20 cellular contexts compared by ENCODE assay signal in the genomic region with DNA sequence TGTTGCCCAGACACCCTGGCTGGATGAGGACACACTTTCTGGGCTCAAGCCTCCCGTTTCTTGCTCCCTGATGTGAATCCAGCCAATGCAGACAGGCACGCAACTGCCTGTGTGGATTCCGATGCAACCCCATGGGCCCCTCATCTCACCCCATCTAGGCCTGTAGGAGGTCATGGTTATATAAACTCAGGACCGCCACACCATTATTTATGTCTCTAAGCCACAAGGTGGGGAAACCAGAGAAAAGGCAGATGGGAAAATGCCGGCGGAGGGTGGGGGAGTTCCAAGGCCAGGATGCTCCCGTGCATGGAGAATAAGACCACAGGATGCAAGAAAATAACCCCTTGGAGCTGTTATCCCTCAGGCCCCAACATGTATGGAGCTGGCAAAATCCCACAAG. TPM values are rescaled to one million over a fixed set of nuclear protein-coding genes. Genes with fewer than 3 reads are reported as not detected.
DNase-seq lines count a peak whose midpoint lies in the region; ATAC-seq and TF ChIP-seq lines count a peak whose summit lies in the region.
"Had no signal": no experiment of that assay in that cellular context is flagged by ENCODE, and none has a peak within 500 bp of the region (broad histone marks: within the 10 kb centered on the region; RNA-seq: fewer than 3 reads in every experiment).

No MANE protein-coding gene starts in this region.

- no peak for DNase-seq in CD4-positive, alpha-beta memory T cell
- peak; percentile 35 for DNase-seq in H7
- no peak for DNase-seq in neural crest cell (ENCODE audit: low read depth, low spot score)
- no peak for DNase-seq in NOMO-1 (lab: John Stamatoyannopoulos, UW; ENCODE audit: unreplicated experiment in 2 of 2)
- no peak for DNase-seq in RPMI8226
- DNase-seq: activated effector memory CD4-positive, alpha-beta T cell treated with Interleukin-2 at 50 U/mL for 16 hours; AML-193; effector CD4-positive, alpha-beta T cell; left colon; midbrain; NCI-H1436 treated with DMSO at 0.1 percent for 48 hours; NCI-H2171; NCI-H526; retina had no signal

- intact Hi-C loops in CD4-positive, alpha-beta memory T cell (cut with micrococcal nuclease), result no loop called here

- H3K36me3 Mint-ChIP-seq in CD4-positive, alpha-beta memory T cell, result no peaks in the 10 kb centered on the region
- H3K36me3 Mint-ChIP-seq in brain (no peaks in the 10 kb centered on the region), neural crest cell (ENCODE audit: low read depth) (no peaks in the 10 kb centered on the region)

- no peaks in the 10 kb centered on the region for H3K36me3 ChIP-seq in CD4-positive, alpha-beta memory T cell (ENCODE audit: insufficient read depth, low read length)
- H3K36me3 ChIP-seq in H7 (replicated peaks; ENCODE audit: control insufficient read depth, insufficient read depth, low read length), result no peaks in the 10 kb centered on the region
- H3K36me3 ChIP-seq: esophagus muscularis mucosa had no signal

- no peak overlapping the region for H3K4me3 ChIP-seq in CD4-positive, alpha-beta memory T cell (ENCODE audit: low read length in 2 of 2)
- no peak overlapping the region for H3K4me3 ChIP-seq in H7 (ENCODE audit: insufficient read depth, low read depth, low read length)

- H3K4me3 Mint-ChIP-seq in CD4-positive, alpha-beta memory T cell, result peak overlapping the region in 6 of 8 donors; percentile 48 to 81 (median 68)
- H3K4me3 Mint-ChIP-seq in brain, result peak overlapping the region in 4 of 5 experiments; percentile 74 to 84 (median 80)
- peak overlapping the region; percentile 24 for H3K4me3 Mint-ChIP-seq in neural crest cell

- peaks cover 0 to 6% (median 0%) of the 10 kb centered on the region in 4 donors for H3K4me1 Mint-ChIP-seq in CD4-positive, alpha-beta memory T cell
- H3K4me1 Mint-ChIP-seq in brain (peaks cover 19% of the 10 kb centered on the region), neural crest cell (no peaks in the 10 kb centered on the region)

- no peaks in the 10 kb centered on the region for H3K9me3 Mint-ChIP-seq in CD4-positive, alpha-beta memory T cell
- no peaks in the 10 kb centered on the region for H3K9me3 Mint-ChIP-seq in brain
- no peaks in the 10 kb centered on the region for H3K9me3 Mint-ChIP-seq in neural crest cell

- CTCF ChIA-PET in CD4-positive, alpha-beta memory T cell (lab: Charles Lee; ENCODE audit: partially characterized antibody), result interaction anchor here (0.9 to 3.4 kb wide), 2 partner anchors 9 to 126 kb away, joined by 5 to 15 read pairs; no protein-coding TSS in a partner anchor

- ATAC-seq in activated CD4-positive, CD25-positive, alpha-beta regulatory T cell treated with anti-CD3 and anti-CD28 coated beads, Interleukin-2, amount 50 U/mL, for 24 hours, result no peak
- ATAC-seq: HepG2, Right ventricle myocardium inferior had no signal

- no peaks in the 10 kb centered on the region for H3K9me3 ChIP-seq in CD4-positive, alpha-beta memory T cell (ENCODE audit: control insufficient read depth in 1 of 2, low read length in 2 of 2)
- H3K9me3 ChIP-seq: esophagus muscularis mucosa had no signal

- H3K27ac ChIP-seq in CD4-positive, alpha-beta memory T cell (ENCODE audit: low read depth, low read length), result no peak overlapping the region
- H3K27ac ChIP-seq: esophagus muscularis mucosa had no signal

- POLR2A ChIA-PET in CD4-positive, alpha-beta memory T cell (lab: Charles Lee; ENCODE audit: partially characterized antibody), result interaction anchor here (1.7 kb wide), 1 partner anchor 9 kb away, joined by 5 read pairs; no protein-coding TSS in a partner anchor

- no peaks in the 10 kb centered on the region for H3K27me3 ChIP-seq in CD4-positive, alpha-beta memory T cell (ENCODE audit: insufficient read depth, low read length)
- H3K27me3 ChIP-seq in H7 (ENCODE audit: control insufficient read depth, insufficient read depth, low read length), result peaks cover 65% of the 10 kb centered on the region

- peaks cover 5% of the 10 kb centered on the region in 2 donors for H3K27me3 Mint-ChIP-seq in CD4-positive, alpha-beta memory T cell
- H3K27me3 Mint-ChIP-seq in brain (peaks cover 3% of the 10 kb centered on the region), neural crest cell (ENCODE audit: low read depth) (peaks cover 8% of the 10 kb centered on the region)

- no peak for TF ChIP-seq CTCF in brain (conservative IDR thresholded peaks at IDR 0.05)
- TF ChIP-seq CTCF in neural crest cell (conservative IDR thresholded peaks at IDR 0.05), result no peak

- no peak overlapping the region for H3K27ac Mint-ChIP-seq in CD4-positive, alpha-beta memory T cell
- H3K27ac Mint-ChIP-seq in brain (peak overlapping the region in 1 of 5 experiments; percentile 2), neural crest cell (ENCODE audit: unreplicated experiment) (no peak overlapping the region)

- peaks cover 9% of the 10 kb centered on the region for H3K4me1 ChIP-seq in CD4-positive, alpha-beta memory T cell (ENCODE audit: insufficient read depth, low read length)

RNA-seq across cellular contexts. Expression of gene MESP1, which starts 2.0 kb away (rescaled TPM):
- total RNA-seq in CD4-positive, alpha-beta memory T cell, result under 1 TPM; 0.53 to 0.79 TPM
- polyA plus RNA-seq in CD4-positive, alpha-beta memory T cell, result 1 to 10 TPM in 1 of 2 donors, under 1 TPM in 1; 0.69 to 1.2 TPM
- 1.6 and 2.6 TPM in 2 replicates for total RNA-seq in H7 (2014; rRNA removed; shearing (Covaris generic))
- polyA plus RNA-seq in brain (ENCODE audit: insufficient read depth, low read depth, low replicate concordance), result 17.5 TPM
- 1.2 and 2.3 TPM in 2 replicates for total RNA-seq in neural crest cell
- total RNA-seq: HepG2 had no signal
- polyA plus RNA-seq: HepG2 had no signal

RNA-seq across cellular contexts. Expression of gene MESP2, which starts 27.1 kb away (rescaled TPM):
- not detected for total RNA-seq in CD4-positive, alpha-beta memory T cell
- not detected for polyA plus RNA-seq in CD4-positive, alpha-beta memory T cell
- total RNA-seq in H7 (2014; rRNA removed; shearing (Covaris generic)), result 2.0 TPM in 2 replicates
- polyA plus RNA-seq in brain (ENCODE audit: insufficient read depth, low read depth, low replicate concordance), result 1.6 TPM
- total RNA-seq in neural crest cell, result 0.36 and 0.42 TPM in 2 replicates
- total RNA-seq: esophagus muscularis mucosa, HepG2, MCF 10A had no signal
- polyA plus RNA-seq: HepG2 had no signal

RNA-seq across cellular contexts. Expression of gene WDR93, which starts 58.4 kb away (rescaled TPM):
- not detected for total RNA-seq in CD4-positive, alpha-beta memory T cell
- not detected for polyA plus RNA-seq in CD4-positive, alpha-beta memory T cell
- total RNA-seq in H7 (2014; rRNA removed; shearing (Covaris generic)), result not detected in 2 replicates
- polyA plus RNA-seq in brain (ENCODE audit: insufficient read depth, low read depth, low replicate concordance), result 0.32 TPM
- 0.20 TPM in 1 of 2 replicates, not detected in the other for total RNA-seq in neural crest cell
- total RNA-seq: HepG2, left colon, Right ventricle myocardium inferior had no signal

RNA-seq across cellular contexts. Expression of gene PEX11A, which starts 58.5 kb away (rescaled TPM):
- total RNA-seq in CD4-positive, alpha-beta memory T cell, result 1 to 10 TPM; 2.9 to 3.0 TPM
- polyA plus RNA-seq in CD4-positive, alpha-beta memory T cell, result 1 to 10 TPM in 1 of 2 donors, under 1 TPM in 1; 0.78 to 2.7 TPM
- total RNA-seq in H7 (2014; rRNA removed; shearing (Covaris generic)), result 1.3 and 1.6 TPM in 2 replicates
- 6.5 TPM for polyA plus RNA-seq in brain (ENCODE audit: insufficient read depth, low read depth, low replicate concordance)
- 7.2 and 7.9 TPM in 2 replicates for total RNA-seq in neural crest cell

Comparison
In these comparisons a context has a peak if more than half of its experiments do, and no peak if none do; other contexts are left out.
1. H3K4me3 Mint-ChIP-seq: peak in every context shown above with its lines; median percentile 80 in brain; 68 in CD4-positive, alpha-beta memory T cell; 24 in neural crest cell.